Comparison of ENCODE assay signal across 8 cellular contexts in genomic region chr1:221715321-221716169, GRCh38. TPM values are rescaled to one million over a fixed set of nuclear protein-coding genes. Genes with fewer than 3 reads are reported as not detected.
DNase-seq lines count a peak whose midpoint lies in the region; TF ChIP-seq lines count a peak whose summit lies in the region.

No MANE protein-coding gene starts in this region.

- DNase-seq in HuH-7 (ENCODE audit: low spot score) (peak; percentile 49), Peyer's patch (no peak), fibroblast of gingiva (ENCODE audit: low read depth) (peak; percentile 46), sigmoid colon (no peak), NCI-H2171 treated with DMSO at 0.1 percent for 48 hours (lab: John Stamatoyannopoulos, UW) (no peak), ACHN (no peak), cerebellar cortex (ENCODE audit: low spot score) (no peak), suprapubic skin (ENCODE audit: low spot score in 2 of 2) (no peak)

- no peaks in the 10 kb centered on the region for H3K9me3 ChIP-seq in Peyer's patch
- H3K9me3 ChIP-seq in sigmoid colon, result no peaks in the 10 kb centered on the region
- H3K9me3 ChIP-seq in suprapubic skin, result no peaks in the 10 kb centered on the region

- TF ChIP-seq POLR2A in Peyer's patch (IDR thresholded peaks at IDR 0.05), result no peak
- TF ChIP-seq POLR2A in sigmoid colon (IDR thresholded peaks at IDR 0.05), result no peak
- no peak for TF ChIP-seq POLR2A in suprapubic skin (IDR thresholded peaks at IDR 0.05)

- peak overlapping the region in 3 of 4 donors; percentile 21 to 72 (median 50) for H3K27ac ChIP-seq in Peyer's patch
- H3K27ac ChIP-seq in sigmoid colon, result peak overlapping the region; percentile 73 to 89 (median 84)
- no peak overlapping the region for H3K27ac ChIP-seq in suprapubic skin

- TF ChIP-seq CTCF in Peyer's patch (IDR thresholded peaks at IDR 0.05) (no peak), sigmoid colon (IDR thresholded peaks at IDR 0.05) (no peak), suprapubic skin (IDR thresholded peaks at IDR 0.05) (no peak)

- H3K27me3 ChIP-seq in Peyer's patch, result no peaks in the 10 kb centered on the region
- no peaks in the 10 kb centered on the region for H3K27me3 ChIP-seq in sigmoid colon
- H3K27me3 ChIP-seq in suprapubic skin, result no peaks in the 10 kb centered on the region

- H3K4me3 ChIP-seq in Peyer's patch, result no peak overlapping the region
- no peak overlapping the region for H3K4me3 ChIP-seq in sigmoid colon
- H3K4me3 ChIP-seq in suprapubic skin, result no peak overlapping the region

- 62 to 70% methylated on average over 2 of the region's 2 CpGs for WGBS in sigmoid colon, 2 donors
- WGBS in suprapubic skin, result 91% methylated on average over 2 of the region's 2 CpGs

- H3K4me1 ChIP-seq in Peyer's patch (peaks cover 0 to 43% (median 0%) of the 10 kb centered on the region in 4 donors), sigmoid colon (peaks cover 0 to 98% (median 91%) of the 10 kb centered on the region in 4 donors), suprapubic skin (peaks cover 38% of the 10 kb centered on the region)

- in situ Hi-C loops in ACHN (cut with HindIII; ENCODE audit: low pct_ligation_motif_present, low pct_unique_long_range_greater_than_20kb, low sequenced_read_pairs), result no loop called here

- H3K36me3 ChIP-seq in Peyer's patch (no peaks in the 10 kb centered on the region), sigmoid colon (no peaks in the 10 kb centered on the region), suprapubic skin (no peaks in the 10 kb centered on the region)

- TF ChIP-seq EP300 in sigmoid colon (IDR thresholded peaks at IDR 0.05), result peak in 2 of 4 donors; percentile 34 to 51
- no peak for TF ChIP-seq EP300 in suprapubic skin (IDR thresholded peaks at IDR 0.05)

- intact Hi-C loops in sigmoid colon (cut with DNase I), result loop anchor here (5.0 kb wide), 2 partner anchors 833 to 898 kb away; no protein-coding TSS in a partner anchor

RNA-seq across cellular contexts. Expression of gene DUSP10, which starts 26.3 kb away (rescaled TPM):
- total RNA-seq in Peyer's patch (10 to 100 TPM in 1 of 4 donors, 1 to 10 TPM in 3; 1.4 to 11.6 (median 4.4) TPM), sigmoid colon (10 to 100 TPM; 11.4 to 19.9 (median 15.7) TPM), suprapubic skin (10 to 100 TPM in 3 of 4 donors, 1 to 10 TPM in 1; 9.5 to 18.6 (median 15.3) TPM)
- polyA plus RNA-seq in sigmoid colon, result 1 to 10 TPM; 2.5 to 4.1 (median 3.6) TPM

Comparison
In these comparisons a context has a peak if more than half of its experiments do, and no peak if none do; other contexts are left out.
1. DNase-seq: peak in HuH-7 (single experiment) and fibroblast of gingiva (single experiment); none in Peyer's patch (0 of 3), sigmoid colon (single experiment), NCI-H2171 treated with DMSO at 0.1 percent for 48 hours (single experiment), ACHN (single experiment), cerebellar cortex (single experiment) and suprapubic skin (0 of 2).